Comparison of ENCODE assay signal across 9 cellular contexts in genomic region chr1:68128157-68128556, GRCh38.
DNase-seq lines count a peak whose midpoint lies in the region; ATAC-seq and TF ChIP-seq lines count a peak whose summit lies in the region.
"Had no signal": no experiment of that assay in that cellular context is flagged by ENCODE, and none has a peak within 500 bp of the region (broad histone marks: within the 10 kb centered on the region; RNA-seq: fewer than 3 reads in every experiment).

No MANE protein-coding gene starts in this region.

- in situ Hi-C loops in gastrocnemius medialis (cut with MboI; ENCODE audit: low sequenced_read_pairs in 4 of 4): loop anchor here in 1 of 4 donors (10.0 kb wide), 1 partner anchor 107 kb away; the partner anchor contains the start of gene WLS

- TF ChIP-seq EP300 in esophagus muscularis mucosa (IDR thresholded peaks at IDR 0.05): no peak

- H3K27me3 Mint-ChIP-seq in activated T-helper 17 cell treated with anti-CD3 and anti-CD28 coated beads, Interleukin-2, amount 50 U/mL, for 72 hours: no peaks in the 10 kb centered on the region

- H3K4me1 ChIP-seq in esophagus muscularis mucosa: peaks cover 10 to 47% (median 39%) of the 10 kb centered on the region in 4 donors
- peaks cover 19 to 23% of the 10 kb centered on the region in 2 donors for H3K4me1 ChIP-seq in gastrocnemius medialis

- no peak overlapping the region for H3K27ac Mint-ChIP-seq in activated T-helper 17 cell treated with anti-CD3 and anti-CD28 coated beads, Interleukin-2, amount 50 U/mL, for 72 hours

- no peaks in the 10 kb centered on the region for H3K36me3 Mint-ChIP-seq in activated T-helper 17 cell treated with anti-CD3 and anti-CD28 coated beads, Interleukin-2, amount 50 U/mL, for 72 hours (ENCODE audit: low read depth)

- H3K4me1 Mint-ChIP-seq in activated T-helper 17 cell treated with anti-CD3 and anti-CD28 coated beads, Interleukin-2, amount 50 U/mL, for 72 hours: no peaks in the 10 kb centered on the region

- H3K4me3 Mint-ChIP-seq in activated T-helper 17 cell treated with anti-CD3 and anti-CD28 coated beads, Interleukin-2, amount 50 U/mL, for 72 hours: no peak overlapping the region

- H3K27me3 ChIP-seq in esophagus muscularis mucosa (no peaks in the 10 kb centered on the region), gastrocnemius medialis (no peaks in the 10 kb centered on the region)

- no peak for TF ChIP-seq POLR2A in esophagus muscularis mucosa (IDR thresholded peaks at IDR 0.05; ENCODE audit: low read depth)
- no peak for TF ChIP-seq POLR2A in gastrocnemius medialis (IDR thresholded peaks at IDR 0.05)

- peaks cover 16 to 74% (median 49%) of the 10 kb centered on the region in 4 donors for H3K36me3 ChIP-seq in esophagus muscularis mucosa
- H3K36me3 ChIP-seq in gastrocnemius medialis: no peaks in the 10 kb centered on the region

- intact Hi-C loops in esophagus muscularis mucosa (cut with DNase I): no loop called here
- intact Hi-C loops in gastrocnemius medialis (cut with DNase I; ENCODE audit: low total_unique reads): loop anchor here (1.0 kb wide), 1 partner anchor 21 kb away; no protein-coding TSS in a partner anchor

- DNase-seq in esophagus muscularis mucosa (ENCODE audit: extremely low spot score): no peak
- no peak for DNase-seq in gastrocnemius medialis
- DNase-seq: hypothalamus, NCI-H2171 had no signal

- H3K4me3 ChIP-seq in esophagus muscularis mucosa: no peak overlapping the region
- H3K4me3 ChIP-seq in gastrocnemius medialis: no peak overlapping the region

- H3K27ac ChIP-seq in esophagus muscularis mucosa (replicated peaks in 1 of 4) (peak overlapping the region; percentile 45 to 76 (median 62)), gastrocnemius medialis (peak overlapping the region; percentile 39 to 74 (median 56))

- H3K9me3 Mint-ChIP-seq in activated T-helper 17 cell treated with anti-CD3 and anti-CD28 coated beads, Interleukin-2, amount 50 U/mL, for 72 hours: no peaks in the 10 kb centered on the region

- WGBS in esophagus muscularis mucosa: 41% methylated on average over 1 of the region's 1 CpG

- peak; percentile 64 for ATAC-seq in GM21381 (IDR thresholded peaks at IDR 0.05; ENCODE audit: unreplicated experiment)
- ATAC-seq in HG03520 (IDR thresholded peaks at IDR 0.05; ENCODE audit: unreplicated experiment): peak; percentile 59
- ATAC-seq in gastrocnemius medialis: peak; percentile 68 to 80
- no peak for ATAC-seq in HG03045 (IDR thresholded peaks at IDR 0.05; ENCODE audit: unreplicated experiment)
- ATAC-seq in esophagus mucosa: no peak
- ATAC-seq in activated T-helper 17 cell treated with anti-CD3 and anti-CD28 coated beads, Interleukin-2, amount 50 U/mL, for 72 hours (replicated peaks): no peak

- TF ChIP-seq CTCF in esophagus muscularis mucosa (IDR thresholded peaks at IDR 0.05): no peak
- no peak for TF ChIP-seq CTCF in gastrocnemius medialis (IDR thresholded peaks at IDR 0.05 in 4 of 5, conservative IDR thresholded peaks at IDR 0.05 in 1 of 5)

- H3K9me3 ChIP-seq in esophagus muscularis mucosa (no peaks in the 10 kb centered on the region), gastrocnemius medialis (no peaks in the 10 kb centered on the region)

Comparison
In these comparisons a context has a peak if more than half of its experiments do, and no peak if none do; other contexts are left out.
1. ATAC-seq: peak in GM21381 (single experiment), HG03520 (single experiment) and gastrocnemius medialis (2 of 2); none in HG03045 (single experiment), esophagus mucosa (single experiment) and activated T-helper 17 cell treated with anti-CD3 and anti-CD28 coated beads, Interleukin-2, amount 50 U/mL, for 72 hours (single experiment).